14 cellular contexts compared by ENCODE assay signal in genomic region chr9:95757026-95757425, GRCh38.
A peak's percentile ranks its signal among the peaks of the same experiment; 100 is the strongest.
DNase-seq lines count a peak whose midpoint lies in the region; ATAC-seq, FAIRE-seq and TF ChIP-seq lines count a peak whose summit lies in the region.
"Had no signal": no experiment of that assay in that cellular context is flagged by ENCODE, and none has a peak within 500 bp of the region (broad histone marks: within the 10 kb centered on the region; RNA-seq: fewer than 3 reads in every experiment).

No MANE protein-coding gene starts in this region.

- peak; percentile 84 for DNase-seq in AG10803 (ENCODE audit: low read depth)
- peak; percentile 76 for DNase-seq in SK-N-MC (ENCODE audit: low read depth, low spot score)
- DNase-seq in fibroblast of gingiva (ENCODE audit: low read depth) = peak; percentile 90
- peak; percentile 97 for DNase-seq in osteoblast (ENCODE audit: insufficient read length, low spot score, missing footprints)
- DNase-seq in inferior parietal cortex (ENCODE audit: extremely low spot score) = no peak
- DNase-seq in urothelium cell line (ENCODE audit: low spot score) = no peak
- DNase-seq: activated CD4-positive, alpha-beta T cell treated with anti-CD3 and anti-CD28 coated beads, Interleukin-2, amount 10 ng/mL, durations not matched to agents 7 days and 5 days; hypothalamus; NCI-H146; PC-9 had no signal

- peaks cover 19% of the 10 kb centered on the region for H3K27me3 ChIP-seq in osteoblast (ENCODE audit: insufficient read depth, low read length)

- no peaks in the 10 kb centered on the region for H3K79me2 ChIP-seq in osteoblast (ENCODE audit: insufficient read depth, low read length)

- no peaks in the 10 kb centered on the region for H3K36me3 ChIP-seq in SK-N-MC (ENCODE audit: insufficient read depth, low read length)
- no peaks in the 10 kb centered on the region for H3K36me3 ChIP-seq in osteoblast (ENCODE audit: insufficient read depth, low read length)
- H3K36me3 ChIP-seq: neural progenitor cell had no signal

- H3K27ac ChIP-seq in SK-N-MC (peak overlapping the region; percentile 98), osteoblast (ENCODE audit: low read depth, low read length) (no peak overlapping the region)
- H3K27ac ChIP-seq: C4-2B, neural progenitor cell, PC-9 had no signal

- H3K9me3 ChIP-seq in SK-N-MC (ENCODE audit: low read depth, low read length) = no peaks in the 10 kb centered on the region
- H3K9me3 ChIP-seq in osteoblast (ENCODE audit: low read depth, low read length) = no peaks in the 10 kb centered on the region

- peak overlapping the region; percentile 8 for H3K4me2 ChIP-seq in osteoblast (ENCODE audit: insufficient read depth, low read length)
- H3K4me2 ChIP-seq: neural progenitor cell, PC-9 had no signal

- no peak for FAIRE-seq in urothelium cell line (lab: Jason Lieb, UNC)

- H3K4me1 ChIP-seq in osteoblast (ENCODE audit: insufficient read depth, low read length) = peaks cover 9% of the 10 kb centered on the region

- TF ChIP-seq CTCF in AG10803 (conservative IDR thresholded peaks at IDR 0.05; ENCODE audit: low read length) (no peak), osteoblast (IDR thresholded peaks at IDR 0.05; ENCODE audit: extremely low read depth, low read depth, low read length) (no peak)

- H4K20me1 ChIP-seq in osteoblast (ENCODE audit: insufficient read depth, low read length) = no peaks in the 10 kb centered on the region

- ATAC-seq in GM18868 (IDR thresholded peaks at IDR 0.05; ENCODE audit: unreplicated experiment) = no peak
- ATAC-seq in HG03139 (IDR thresholded peaks at IDR 0.05; ENCODE audit: unreplicated experiment) = no peak

- no peak overlapping the region for H2AFZ ChIP-seq in osteoblast (ENCODE audit: low read length)
- H2AFZ ChIP-seq: neural progenitor cell, PC-9 had no signal

- H3K9ac ChIP-seq in SK-N-MC (ENCODE audit: insufficient read length) = peak overlapping the region; percentile 72
- H3K9ac ChIP-seq: neural progenitor cell had no signal

- H3K4me3 ChIP-seq in AG10803 (ENCODE audit: low read length) = no peak overlapping the region
- H3K4me3 ChIP-seq in SK-N-MC = peak overlapping the region; percentile 53
- H3K4me3 ChIP-seq in osteoblast (ENCODE audit: insufficient read depth, low read length) = no peak overlapping the region
- H3K4me3 ChIP-seq: neural progenitor cell, PC-9 had no signal

Comparison
In these comparisons a context has a peak if more than half of its experiments do, and no peak if none do; other contexts are left out.
1. DNase-seq: peak in AG10803 (single experiment), SK-N-MC (single experiment), fibroblast of gingiva (single experiment) and osteoblast (single experiment); none in inferior parietal cortex (single experiment) and urothelium cell line (single experiment).